21 cellular contexts compared by ENCODE assay signal in genomic region chr13:22665531-22665930, GRCh38.
DNase-seq lines count a peak whose midpoint lies in the region; ATAC-seq and TF ChIP-seq lines count a peak whose summit lies in the region.
"Had no signal": no experiment of that assay in that cellular context is flagged by ENCODE, and none has a peak within 500 bp of the region (broad histone marks: within the 10 kb centered on the region; RNA-seq: fewer than 3 reads in every experiment).

No MANE protein-coding gene starts in this region.

- H3K23ac ChIP-seq in mesendoderm (ENCODE audit: low read length) = no peak overlapping the region

- H3K4me1 ChIP-seq in mesendoderm (ENCODE audit: control insufficient read depth, low read depth, low read length) = no peaks in the 10 kb centered on the region
- no peaks in the 10 kb centered on the region for H3K4me1 ChIP-seq in HAP-1
- H3K4me1 ChIP-seq: colonic mucosa, lower lobe of right lung, tibial nerve had no signal

- H3K79me1 ChIP-seq in mesendoderm (ENCODE audit: low read length) = no peaks in the 10 kb centered on the region

- H3K4me3 ChIP-seq in LNCaP clone FGC (ENCODE audit: low read depth, low read length) (no peak overlapping the region), mesendoderm (ENCODE audit: low read length) (no peak overlapping the region), HAP-1 (no peak overlapping the region)
- H3K4me3 ChIP-seq: colonic mucosa, lower lobe of right lung, MG63, SK-N-MC, tibial nerve had no signal

- no peak overlapping the region for H2AK5ac ChIP-seq in mesendoderm (ENCODE audit: low read length)

- WGBS in mesendoderm (ENCODE audit: extremely low coverage, insufficient coverage, low lambda C conversion rate) = no CpG with 5 or more reads among the region's 2 CpGs

- in situ Hi-C loops in HAP-1 (cut with MboI; ENCODE audit: low sequenced_read_pairs) = no loop called here

- no peaks in the 10 kb centered on the region for H3K79me2 ChIP-seq in mesendoderm (ENCODE audit: control insufficient read depth, insufficient read depth, low read length)

- no peak overlapping the region for H4K5ac ChIP-seq in mesendoderm (ENCODE audit: low read length)

- TF ChIP-seq CTCF in LNCaP clone FGC (IDR thresholded peaks at IDR 0.05; ENCODE audit: control insufficient read depth, extremely low read depth, insufficient read depth) = no peak

- no peak overlapping the region for H3K9ac ChIP-seq in mesendoderm (ENCODE audit: low read length)

- no peak overlapping the region for H3K56ac ChIP-seq in mesendoderm (ENCODE audit: low read length)

- no peak overlapping the region for H3K18ac ChIP-seq in mesendoderm (ENCODE audit: low read length)

- H3K36me3 ChIP-seq in mesendoderm (ENCODE audit: control insufficient read depth, insufficient read depth, low read length) (no peaks in the 10 kb centered on the region), HAP-1 (replicated peaks) (no peaks in the 10 kb centered on the region)
- H3K36me3 ChIP-seq: colonic mucosa, lower lobe of right lung, MG63, tibial nerve had no signal

- no peak for ATAC-seq in HG02571 (IDR thresholded peaks at IDR 0.05; ENCODE audit: unreplicated experiment)

- H2BK15ac ChIP-seq in mesendoderm (replicated peaks; ENCODE audit: low read depth) = no peak overlapping the region

- DNase-seq in DMS 273 (lab: John Stamatoyannopoulos, UW; ENCODE audit: unreplicated experiment) (peak; percentile 34), LNCaP clone FGC (ENCODE audit: low read depth) (peak; percentile 74), NCI-H2196 treated with DMSO at 0.1 percent for 48 hours (lab: John Stamatoyannopoulos, UW; ENCODE audit: unreplicated experiment) (peak; percentile 2), SHP77 (lab: John Stamatoyannopoulos, UW) (peak; percentile 33 to 57), mesendoderm (no peak), GOT3 (lab: John Stamatoyannopoulos, UW) (no peak), HAP-1 (ENCODE audit: low spot score in 2 of 2) (no peak)
- DNase-seq: activated CD4-positive, alpha-beta T cell treated with anti-CD3 and anti-CD28 coated beads, Interleukin-2, amount 50 U/mL, for 48 hours; amygdala; CD8-positive, alpha-beta memory T cell; colonic mucosa; DND-41; effector memory CD4-positive, alpha-beta T cell; head of caudate nucleus; lower lobe of right lung; MG63; NCI-H146; NCI-H2227 treated with DMSO at 0.1 percent for 48 hours had no signal

- H3K9me3 ChIP-seq in HAP-1 = no peaks in the 10 kb centered on the region; the same call in 1 of the 2 replicates
- H3K9me3 ChIP-seq: colonic mucosa, lower lobe of right lung, MG63, tibial nerve had no signal

- H2BK120ac ChIP-seq in mesendoderm (ENCODE audit: low read depth, low read length) = no peak overlapping the region

- no peak overlapping the region for H3K4me2 ChIP-seq in mesendoderm (ENCODE audit: low read length)

- H3K27me3 ChIP-seq in mesendoderm (ENCODE audit: insufficient read depth, low read length, poor library complexity) (no peaks in the 10 kb centered on the region), HAP-1 (ENCODE audit: low read depth) (no peaks in the 10 kb centered on the region)
- H3K27me3 ChIP-seq: colonic mucosa, MG63, tibial nerve had no signal

- no peak overlapping the region for H2BK5ac ChIP-seq in mesendoderm (ENCODE audit: low read length)

- no peak overlapping the region for H4K8ac ChIP-seq in mesendoderm (ENCODE audit: low read depth, low read length)

- H3K4ac ChIP-seq in mesendoderm (ENCODE audit: low read depth, low read length) = no peak overlapping the region

- H3K27ac ChIP-seq in mesendoderm (ENCODE audit: low read depth, low read length) = no peak overlapping the region
- H3K27ac ChIP-seq: colonic mucosa, lower lobe of right lung, SK-N-MC, tibial nerve had no signal

Comparison
In these comparisons a context has a peak if more than half of its experiments do, and no peak if none do; other contexts are left out.
1. DNase-seq: peak in DMS 273 (single experiment), LNCaP clone FGC (single experiment), NCI-H2196 treated with DMSO at 0.1 percent for 48 hours (single experiment) and SHP77 (2 of 2); none in mesendoderm (single experiment), GOT3 (single experiment) and HAP-1 (0 of 2).